17 cellular contexts compared by ENCODE assay signal in genomic region chr17:46147167-46147749, GRCh38. TPM values are rescaled to one million over a fixed set of nuclear protein-coding genes. Genes with fewer than 3 reads are reported as not detected.
DNase-seq lines count a peak whose midpoint lies in the region; ATAC-seq, FAIRE-seq and TF ChIP-seq lines count a peak whose summit lies in the region.
"Had no signal": no experiment of that assay in that cellular context is flagged by ENCODE, and none has a peak within 500 bp of the region (broad histone marks: within the 10 kb centered on the region; RNA-seq: fewer than 3 reads in every experiment).

No MANE protein-coding gene starts in this region.

- no peak for TF ChIP-seq CTCF in A549 (IDR thresholded peaks at IDR 0.05)
- no peak for TF ChIP-seq CTCF in DND-41 (IDR thresholded peaks at IDR 0.05; ENCODE audit: borderline replicate concordance, extremely low read depth, low read length, poor library complexity, severe bottlenecking)
- TF ChIP-seq CTCF in WERI-Rb-1 (IDR thresholded peaks at IDR 0.05; ENCODE audit: low read depth, low read length), result no peak

- no peak overlapping the region for H3K14ac ChIP-seq in mesenchymal stem cell (ENCODE audit: low read length in 2 of 2)

- H3K4me3 ChIP-seq in A549 (no peak overlapping the region), DND-41 (ENCODE audit: low read depth in 1 of 2, low read length in 2 of 2) (no peak overlapping the region), mesenchymal stem cell (ENCODE audit: insufficient read depth in 1 of 2, low read depth in 1 of 2, low read length in 2 of 2) (no peak overlapping the region), WERI-Rb-1 (ENCODE audit: low read depth, low read length) (no peak overlapping the region)
- H3K4me3 ChIP-seq: hepatocyte, left ventricle myocardium inferior had no signal

- H3K27me3 ChIP-seq in DND-41 (ENCODE audit: insufficient read depth, low read length, poor library complexity), result no peaks in the 10 kb centered on the region
- no peaks in the 10 kb centered on the region for H3K27me3 ChIP-seq in mesenchymal stem cell (ENCODE audit: control insufficient read depth in 1 of 2, insufficient read depth in 1 of 2, low read length in 2 of 2)
- H3K27me3 ChIP-seq in WERI-Rb-1 (ENCODE audit: insufficient read depth, low read depth, severe bottlenecking), result no peaks in the 10 kb centered on the region
- H3K27me3 ChIP-seq: BE2C, hepatocyte had no signal

- H3K79me2 ChIP-seq in DND-41 (ENCODE audit: insufficient read depth, low read length), result peaks cover 98% of the 10 kb centered on the region

- H3K4me1 ChIP-seq in A549 (peaks cover 41% of the 10 kb centered on the region), DND-41 (ENCODE audit: insufficient read depth, low read length) (peaks cover 15% of the 10 kb centered on the region), mesenchymal stem cell (ENCODE audit: control insufficient read depth, insufficient read depth, low read depth, low read length) (peaks cover 6% of the 10 kb centered on the region)

- peaks cover 89% of the 10 kb centered on the region for H4K20me1 ChIP-seq in DND-41 (ENCODE audit: insufficient read depth, low read length)

- H2AK5ac ChIP-seq in mesenchymal stem cell (ENCODE audit: low read length, severe bottlenecking), result no peak overlapping the region

- no peak overlapping the region for H3K23ac ChIP-seq in mesenchymal stem cell (ENCODE audit: low read length in 2 of 2)

- H3K27ac ChIP-seq in A549, result no peak overlapping the region
- H3K27ac ChIP-seq in DND-41 (ENCODE audit: low read length), result no peak overlapping the region
- no peak overlapping the region for H3K27ac ChIP-seq in mesenchymal stem cell (ENCODE audit: low read length, poor library complexity, severe bottlenecking)
- H3K27ac ChIP-seq in WERI-Rb-1, result no peak overlapping the region
- H3K27ac ChIP-seq: hepatocyte, left ventricle myocardium inferior had no signal

- H2BK15ac ChIP-seq in mesenchymal stem cell (ENCODE audit: low read depth, poor library complexity, severe bottlenecking), result peak overlapping the region; percentile 29

- H2AFZ ChIP-seq in DND-41 (ENCODE audit: low read depth, low read length) (no peak overlapping the region), mesenchymal stem cell (ENCODE audit: low read depth, low read length) (no peak overlapping the region)
- H2AFZ ChIP-seq: hepatocyte had no signal

- CTCF ChIA-PET in A549 (lab: Yijun Ruan, JAX), result interaction anchor here (1.7 to 3.2 kb wide), 3 partner anchors 11 to 46 kb away, joined by 4 to 16 read pairs (median 10); partner anchors contain the start of gene KANSL1
- CTCF ChIA-PET in activated CD4-positive, alpha-beta memory T cell treated with anti-CD3 and anti-CD28 coated beads, Interleukin-2, amount 10 ng/mL, durations not matched to agents 7 days and 5 days (lab: Charles Lee), result interaction anchor here (1.3 to 4.1 kb wide), 2 partner anchors 8 to 46 kb away, joined by 5 to 16 read pairs; partner anchors contain the start of gene KANSL1

- POLR2A ChIA-PET in A549 (lab: Yijun Ruan, JAX), result no interaction called here
- POLR2A ChIA-PET in activated CD4-positive, alpha-beta memory T cell treated with anti-CD3 and anti-CD28 coated beads, Interleukin-2, amount 10 ng/mL, durations not matched to agents 7 days and 5 days (lab: Charles Lee), result interaction anchor here (1.2 to 3.2 kb wide), 3 partner anchors 12 to 121 kb away, joined by 3 to 17 read pairs (median 3); partner anchors contain the start of gene KANSL1

- no peak overlapping the region for H2BK12ac ChIP-seq in mesenchymal stem cell (ENCODE audit: low read length in 2 of 2)

- no peak overlapping the region for H3K4me3 Mint-ChIP-seq in activated CD4-positive, alpha-beta memory T cell treated with anti-CD3 and anti-CD28 coated beads, Interleukin-2, amount 10 ng/mL, durations not matched to agents 7 days and 5 days
- H3K4me3 Mint-ChIP-seq: type B pancreatic cell had no signal

- H3K36me3 Mint-ChIP-seq in activated CD4-positive, alpha-beta memory T cell treated with anti-CD3 and anti-CD28 coated beads, Interleukin-2, amount 10 ng/mL, durations not matched to agents 7 days and 5 days (ENCODE audit: low read depth), result peaks cover 33% of the 10 kb centered on the region

- whole genome bisulfite sequencing in A549 (ENCODE audit: missing lambda C conversion rate), result 88% methylated on average over 7 of the region's 7 CpGs
- WGBS in mesenchymal stem cell, result 95% methylated on average over 3 of the region's 7 CpGs

- no peak overlapping the region for H4K8ac ChIP-seq in mesenchymal stem cell (ENCODE audit: low read length)

- H3K4me2 ChIP-seq in A549, result no peak overlapping the region
- H3K4me2 ChIP-seq in DND-41 (ENCODE audit: insufficient read depth, low read length), result no peak overlapping the region
- no peak overlapping the region for H3K4me2 ChIP-seq in mesenchymal stem cell (ENCODE audit: low read length, poor library complexity, severe bottlenecking)
- H3K4me2 ChIP-seq: hepatocyte had no signal

- no peaks in the 10 kb centered on the region for H3K9me3 Mint-ChIP-seq in activated CD4-positive, alpha-beta memory T cell treated with anti-CD3 and anti-CD28 coated beads, Interleukin-2, amount 10 ng/mL, durations not matched to agents 7 days and 5 days
- H3K9me3 Mint-ChIP-seq: type B pancreatic cell had no signal

- TF ChIP-seq EP300 in A549 (IDR thresholded peaks at IDR 0.05), result no peak

- H3K4ac ChIP-seq in mesenchymal stem cell (ENCODE audit: low read depth in 1 of 2, low read length in 2 of 2), result no peak overlapping the region

- no peak for FAIRE-seq in A549 (lab: Jason Lieb, UNC)

- no peaks in the 10 kb centered on the region for H3K27me3 Mint-ChIP-seq in activated CD4-positive, alpha-beta memory T cell treated with anti-CD3 and anti-CD28 coated beads, Interleukin-2, amount 10 ng/mL, durations not matched to agents 7 days and 5 days
- H3K27me3 Mint-ChIP-seq: type B pancreatic cell had no signal

- no peak overlapping the region for H3K9ac ChIP-seq in DND-41 (ENCODE audit: low read depth, low read length)
- no peak overlapping the region for H3K9ac ChIP-seq in mesenchymal stem cell (ENCODE audit: low read length)

- H3K79me1 ChIP-seq in mesenchymal stem cell (replicated peaks; ENCODE audit: low read length, poor library complexity, severe bottlenecking), result peaks cover 7% of the 10 kb centered on the region

- no peak overlapping the region for H3K18ac ChIP-seq in mesenchymal stem cell (ENCODE audit: low read depth in 1 of 2, low read length in 2 of 2)

- intact Hi-C loops in left cardiac atrium (cut with DNase I), result no loop called here

- no peak for DNase-seq in A549 (ENCODE audit: low read depth in 1 of 2, low spot score in 1 of 2)
- DNase-seq in DND-41, result no peak
- no peak for DNase-seq in activated CD4-positive, alpha-beta memory T cell treated with anti-CD3 and anti-CD28 coated beads, Interleukin-2, amount 10 ng/mL, durations not matched to agents 7 days and 5 days
- no peak for DNase-seq in mesenchymal stem cell
- no peak for DNase-seq in WERI-Rb-1
- no peak for DNase-seq in hypothalamus (lab: John Stamatoyannopoulos, UW)
- DNase-seq in left cardiac atrium, result no peak
- DNase-seq in SIG-M5 (lab: John Stamatoyannopoulos, UW), result no peak
- DNase-seq: activated gamma-delta T cell, BE2C, left ventricle myocardium inferior, NCI-H1930, NCI-H524 treated with DMSO at 0.1 percent for 48 hours, retina had no signal

- H3K36me3 ChIP-seq in DND-41 (ENCODE audit: insufficient read depth, low read length), result 0 out of 2 replicates have a peak, but pooled peaks cover 17% of the 10 kb centered on the region
- H3K36me3 ChIP-seq in mesenchymal stem cell (ENCODE audit: control insufficient read depth in 1 of 2, insufficient read depth in 2 of 2, low read depth in 1 of 2, low read length in 2 of 2), result peaks cover 3 to 12% of the 10 kb centered on the region in 2 experiments
- peaks cover 23% of the 10 kb centered on the region for H3K36me3 ChIP-seq in WERI-Rb-1
- H3K36me3 ChIP-seq: BE2C, left ventricle myocardium inferior had no signal

- H2BK120ac ChIP-seq in mesenchymal stem cell (ENCODE audit: low read depth, low read length), result no peak overlapping the region

- TF ChIP-seq RAD21 in A549 (conservative IDR thresholded peaks at IDR 0.05 in 1 of 2, IDR thresholded peaks at IDR 0.05 in 1 of 2), result no peak

- TF ChIP-seq POLR2A in A549 (IDR thresholded peaks at IDR 0.05; ENCODE audit: low read length), result no peak

- H2BK5ac ChIP-seq in mesenchymal stem cell (ENCODE audit: low read depth, low read length, poor library complexity, severe bottlenecking), result no peak overlapping the region

- no peak overlapping the region for H4K91ac ChIP-seq in mesenchymal stem cell (ENCODE audit: low read length)

- peak in 1 of 2 experiments; percentile 7; a peak in 1 of 6 replicates for ATAC-seq in A549
- ATAC-seq in DND-41 (ENCODE audit: insufficient read depth, low read depth), result peak; percentile 42; the same call in 2 of the 3 replicates
- ATAC-seq in left cardiac atrium, result no peak
- ATAC-seq: Panc1 had no signal

- H3K9me3 ChIP-seq in A549, result no peaks in the 10 kb centered on the region
- no peaks in the 10 kb centered on the region for H3K9me3 ChIP-seq in DND-41 (ENCODE audit: insufficient read depth, low read length, severe bottlenecking)
- no peaks in the 10 kb centered on the region for H3K9me3 ChIP-seq in mesenchymal stem cell (ENCODE audit: control insufficient read depth, low read length)
- H3K9me3 ChIP-seq in WERI-Rb-1 (ENCODE audit: severe bottlenecking), result no peaks in the 10 kb centered on the region
- H3K9me3 ChIP-seq: BE2C, left ventricle myocardium inferior had no signal

- H3K4me1 Mint-ChIP-seq in activated CD4-positive, alpha-beta memory T cell treated with anti-CD3 and anti-CD28 coated beads, Interleukin-2, amount 10 ng/mL, durations not matched to agents 7 days and 5 days, result peaks cover 72% of the 10 kb centered on the region

- H3K27ac Mint-ChIP-seq in activated CD4-positive, alpha-beta memory T cell treated with anti-CD3 and anti-CD28 coated beads, Interleukin-2, amount 10 ng/mL, durations not matched to agents 7 days and 5 days, result peak overlapping the region; percentile 37
- H3K27ac Mint-ChIP-seq: type B pancreatic cell had no signal

RNA-seq across cellular contexts. Expression of gene KANSL1, which starts 46.0 kb away (rescaled TPM):
- polyA plus RNA-seq in A549 (2011; rRNA removed) (27.9 and 52.4 TPM in 2 replicates), A549 (2017; fragmentation: RNase III; extraction: RNeasy Plus Mini Kit Qiagen cat#74134 plus additional on column Dnase treatment) (21.4 to 26.0 TPM (median 22.6 TPM) in 3 replicates)
- 8.6 and 10.8 TPM in 2 replicates for polyA plus RNA-seq in A549 (2012; cell fraction: cytosol; rRNA removed)
- polyA plus RNA-seq in A549 (2012; cell fraction: nucleus; rRNA removed), result 28.6 and 58.2 TPM in 2 replicates
- 164 and 170 TPM in 2 replicates for polyA minus RNA-seq in A549 (2011; rRNA and poly(A)+ RNA removed)
- 100 to 1,000 TPM in 1 of 2 experiments, 10 to 100 TPM in 1; 99.5 to 105 TPM for total RNA-seq in activated CD4-positive, alpha-beta memory T cell treated with anti-CD3 and anti-CD28 coated beads, Interleukin-2, amount 10 ng/mL, durations not matched to agents 7 days and 5 days
- 20.1 TPM for polyA plus RNA-seq in mesenchymal stem cell (2013, experiment 1 of 2)
- 20.0 TPM for polyA plus RNA-seq in mesenchymal stem cell (2013, experiment 2 of 2)
- total RNA-seq in left cardiac atrium, result 10 to 100 TPM; 29.4 to 40.7 TPM
